ENCODE assay signal across 8 cellular contexts in genomic region chr5:128538249-128539037, GRCh38.
A peak's percentile ranks its signal among the peaks of the same experiment; 100 is the strongest.
DNase-seq lines count a peak whose midpoint lies in the region; ATAC-seq lines count a peak whose summit lies in the region.

No MANE protein-coding gene starts in this region.

- H3K9ac ChIP-seq in ES-I3 (ENCODE audit: low read depth, low read length): peak overlapping the region; percentile 63
- no peak overlapping the region for H3K9ac ChIP-seq in mucosa of stomach (ENCODE audit: low read length)

- no peaks in the 10 kb centered on the region for H3K36me3 ChIP-seq in ES-I3 (ENCODE audit: insufficient read depth, low read length)
- H3K36me3 ChIP-seq in mucosa of stomach (ENCODE audit: control insufficient read depth, insufficient read depth, low read length): no peaks in the 10 kb centered on the region

- H3K4me3 ChIP-seq in mucosa of stomach (ENCODE audit: low read length): peak overlapping the region; percentile 14

- peak overlapping the region; percentile 68 for H3K27ac ChIP-seq in epithelial cell of prostate

- ATAC-seq in GM18858 (IDR thresholded peaks at IDR 0.05; ENCODE audit: unreplicated experiment) (no peak), HG02981 (IDR thresholded peaks at IDR 0.05; ENCODE audit: unreplicated experiment) (no peak)

- H3K4me1 ChIP-seq in ES-I3 (ENCODE audit: insufficient read depth, low read length) (no peaks in the 10 kb centered on the region), mucosa of stomach (ENCODE audit: control insufficient read depth, insufficient read depth, low read length) (no peaks in the 10 kb centered on the region)

- H3K27me3 ChIP-seq in mucosa of stomach (ENCODE audit: control insufficient read depth, insufficient read depth, low read length): peaks cover 46% of the 10 kb centered on the region

- H3K9me3 ChIP-seq in ES-I3 (ENCODE audit: control insufficient read depth, insufficient read depth, low read length): no peaks in the 10 kb centered on the region
- H3K9me3 ChIP-seq in mucosa of stomach (ENCODE audit: control insufficient read depth, low read length): no peaks in the 10 kb centered on the region

- DNase-seq in NCI-H748 (lab: John Stamatoyannopoulos, UW; ENCODE audit: unreplicated experiment): peak; percentile 84
- DNase-seq in epithelial cell of prostate (ENCODE audit: low read depth, low spot score): no peak
- DNase-seq in NCI-H2196 treated with DMSO at 0.1 percent for 48 hours (lab: John Stamatoyannopoulos, UW; ENCODE audit: unreplicated experiment): no peak
- no peak for DNase-seq in NCI-H2107 treated with DMSO at 0.1 percent for 48 hours (lab: John Stamatoyannopoulos, UW; ENCODE audit: unreplicated experiment)
